In the genomic region with DNA sequence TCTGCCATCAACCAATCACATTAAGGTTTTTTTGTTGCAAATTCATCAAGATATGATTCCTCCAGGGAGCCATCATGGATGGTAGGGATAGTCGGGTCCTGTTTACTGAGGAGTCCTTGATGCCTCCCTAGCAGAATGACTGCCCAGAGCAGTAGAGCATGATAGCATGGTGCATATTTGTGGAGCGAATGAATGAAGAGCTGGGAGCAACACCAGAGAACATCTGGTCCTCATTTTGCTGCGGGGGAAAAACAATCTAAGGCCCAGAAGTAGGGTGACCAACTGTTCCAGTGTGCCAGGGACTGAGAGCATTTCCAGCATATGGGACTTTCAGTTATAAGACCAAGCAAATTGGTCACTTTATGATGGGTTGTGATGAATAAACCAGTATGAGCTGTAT, we compare ENCODE assay signal across 1 cellular context.
TF ChIP-seq lines count a peak whose summit lies in the region.

No MANE protein-coding gene starts in this region.

TF ChIP-seq in GM23338, 12 proteins besides CTCF, POLR2A, EP300 and RAD21 (continued from another document):
- TF ChIP-seq, protein P1, sequence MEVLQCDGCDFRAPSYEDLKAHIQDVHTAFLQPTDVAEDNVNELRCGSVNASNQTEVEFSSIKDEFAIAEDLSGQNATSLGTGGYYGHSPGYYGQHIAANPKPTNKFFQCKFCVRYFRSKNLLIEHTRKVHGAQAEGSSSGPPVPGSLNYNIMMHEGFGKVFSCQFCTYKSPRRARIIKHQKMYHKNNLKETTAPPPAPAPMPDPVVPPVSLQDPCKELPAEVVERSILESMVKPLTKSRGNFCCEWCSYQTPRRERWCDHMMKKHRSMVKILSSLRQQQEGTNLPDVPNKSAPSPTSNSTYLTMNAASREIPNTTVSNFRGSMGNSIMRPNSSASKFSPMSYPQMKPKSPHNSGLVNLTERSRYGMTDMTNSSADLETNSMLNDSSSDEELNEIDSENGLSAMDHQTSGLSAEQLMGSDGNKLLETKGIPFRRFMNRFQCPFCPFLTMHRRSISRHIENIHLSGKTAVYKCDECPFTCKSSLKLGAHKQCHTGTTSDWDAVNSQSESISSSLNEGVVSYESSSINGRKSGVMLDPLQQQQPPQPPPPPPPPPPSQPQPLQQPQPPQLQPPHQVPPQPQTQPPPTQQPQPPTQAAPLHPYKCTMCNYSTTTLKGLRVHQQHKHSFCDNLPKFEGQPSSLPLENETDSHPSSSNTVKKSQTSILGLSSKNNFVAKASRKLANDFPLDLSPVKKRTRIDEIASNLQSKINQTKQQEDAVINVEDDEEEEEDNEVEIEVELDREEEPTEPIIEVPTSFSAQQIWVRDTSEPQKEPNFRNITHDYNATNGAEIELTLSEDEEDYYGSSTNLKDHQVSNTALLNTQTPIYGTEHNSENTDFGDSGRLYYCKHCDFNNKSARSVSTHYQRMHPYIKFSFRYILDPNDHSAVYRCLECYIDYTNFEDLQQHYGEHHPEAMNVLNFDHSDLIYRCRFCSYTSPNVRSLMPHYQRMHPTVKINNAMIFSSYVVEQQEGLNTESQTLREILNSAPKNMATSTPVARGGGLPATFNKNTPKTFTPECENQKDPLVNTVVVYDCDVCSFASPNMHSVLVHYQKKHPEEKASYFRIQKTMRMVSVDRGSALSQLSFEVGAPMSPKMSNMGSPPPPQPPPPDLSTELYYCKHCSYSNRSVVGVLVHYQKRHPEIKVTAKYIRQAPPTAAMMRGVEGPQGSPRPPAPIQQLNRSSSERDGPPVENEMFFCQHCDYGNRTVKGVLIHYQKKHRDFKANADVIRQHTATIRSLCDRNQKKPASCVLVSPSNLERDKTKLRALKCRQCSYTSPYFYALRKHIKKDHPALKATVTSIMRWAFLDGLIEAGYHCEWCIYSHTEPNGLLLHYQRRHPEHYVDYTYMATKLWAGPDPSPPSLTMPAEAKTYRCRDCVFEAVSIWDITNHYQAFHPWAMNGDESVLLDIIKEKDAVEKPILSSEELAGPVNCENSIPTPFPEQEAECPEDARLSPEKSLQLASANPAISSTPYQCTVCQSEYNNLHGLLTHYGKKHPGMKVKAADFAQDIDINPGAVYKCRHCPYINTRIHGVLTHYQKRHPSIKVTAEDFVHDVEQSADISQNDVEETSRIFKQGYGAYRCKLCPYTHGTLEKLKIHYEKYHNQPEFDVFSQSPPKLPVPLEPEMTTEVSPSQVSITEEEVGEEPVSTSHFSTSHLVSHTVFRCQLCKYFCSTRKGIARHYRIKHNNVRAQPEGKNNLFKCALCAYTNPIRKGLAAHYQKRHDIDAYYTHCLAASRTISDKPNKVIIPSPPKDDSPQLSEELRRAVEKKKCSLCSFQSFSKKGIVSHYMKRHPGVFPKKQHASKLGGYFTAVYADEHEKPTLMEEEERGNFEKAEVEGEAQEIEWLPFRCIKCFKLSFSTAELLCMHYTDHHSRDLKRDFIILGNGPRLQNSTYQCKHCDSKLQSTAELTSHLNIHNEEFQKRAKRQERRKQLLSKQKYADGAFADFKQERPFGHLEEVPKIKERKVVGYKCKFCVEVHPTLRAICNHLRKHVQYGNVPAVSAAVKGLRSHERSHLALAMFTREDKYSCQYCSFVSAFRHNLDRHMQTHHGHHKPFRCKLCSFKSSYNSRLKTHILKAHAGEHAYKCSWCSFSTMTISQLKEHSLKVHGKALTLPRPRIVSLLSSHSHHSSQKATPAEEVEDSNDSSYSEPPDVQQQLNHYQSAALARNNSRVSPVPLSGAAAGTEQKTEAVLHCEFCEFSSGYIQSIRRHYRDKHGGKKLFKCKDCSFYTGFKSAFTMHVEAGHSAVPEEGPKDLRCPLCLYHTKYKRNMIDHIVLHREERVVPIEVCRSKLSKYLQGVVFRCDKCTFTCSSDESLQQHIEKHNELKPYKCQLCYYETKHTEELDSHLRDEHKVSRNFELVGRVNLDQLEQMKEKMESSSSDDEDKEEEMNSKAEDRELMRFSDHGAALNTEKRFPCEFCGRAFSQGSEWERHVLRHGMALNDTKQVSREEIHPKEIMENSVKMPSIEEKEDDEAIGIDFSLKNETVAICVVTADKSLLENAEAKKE (CRISPR knock-in tag; IDR thresholded peaks at IDR 0.05): no peak
- TF ChIP-seq, protein P2, sequence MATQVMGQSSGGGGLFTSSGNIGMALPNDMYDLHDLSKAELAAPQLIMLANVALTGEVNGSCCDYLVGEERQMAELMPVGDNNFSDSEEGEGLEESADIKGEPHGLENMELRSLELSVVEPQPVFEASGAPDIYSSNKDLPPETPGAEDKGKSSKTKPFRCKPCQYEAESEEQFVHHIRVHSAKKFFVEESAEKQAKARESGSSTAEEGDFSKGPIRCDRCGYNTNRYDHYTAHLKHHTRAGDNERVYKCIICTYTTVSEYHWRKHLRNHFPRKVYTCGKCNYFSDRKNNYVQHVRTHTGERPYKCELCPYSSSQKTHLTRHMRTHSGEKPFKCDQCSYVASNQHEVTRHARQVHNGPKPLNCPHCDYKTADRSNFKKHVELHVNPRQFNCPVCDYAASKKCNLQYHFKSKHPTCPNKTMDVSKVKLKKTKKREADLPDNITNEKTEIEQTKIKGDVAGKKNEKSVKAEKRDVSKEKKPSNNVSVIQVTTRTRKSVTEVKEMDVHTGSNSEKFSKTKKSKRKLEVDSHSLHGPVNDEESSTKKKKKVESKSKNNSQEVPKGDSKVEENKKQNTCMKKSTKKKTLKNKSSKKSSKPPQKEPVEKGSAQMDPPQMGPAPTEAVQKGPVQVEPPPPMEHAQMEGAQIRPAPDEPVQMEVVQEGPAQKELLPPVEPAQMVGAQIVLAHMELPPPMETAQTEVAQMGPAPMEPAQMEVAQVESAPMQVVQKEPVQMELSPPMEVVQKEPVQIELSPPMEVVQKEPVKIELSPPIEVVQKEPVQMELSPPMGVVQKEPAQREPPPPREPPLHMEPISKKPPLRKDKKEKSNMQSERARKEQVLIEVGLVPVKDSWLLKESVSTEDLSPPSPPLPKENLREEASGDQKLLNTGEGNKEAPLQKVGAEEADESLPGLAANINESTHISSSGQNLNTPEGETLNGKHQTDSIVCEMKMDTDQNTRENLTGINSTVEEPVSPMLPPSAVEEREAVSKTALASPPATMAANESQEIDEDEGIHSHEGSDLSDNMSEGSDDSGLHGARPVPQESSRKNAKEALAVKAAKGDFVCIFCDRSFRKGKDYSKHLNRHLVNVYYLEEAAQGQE (IDR thresholded peaks at IDR 0.05; ENCODE audit: unreplicated experiment): no peak
- TF ChIP-seq, protein P3, sequence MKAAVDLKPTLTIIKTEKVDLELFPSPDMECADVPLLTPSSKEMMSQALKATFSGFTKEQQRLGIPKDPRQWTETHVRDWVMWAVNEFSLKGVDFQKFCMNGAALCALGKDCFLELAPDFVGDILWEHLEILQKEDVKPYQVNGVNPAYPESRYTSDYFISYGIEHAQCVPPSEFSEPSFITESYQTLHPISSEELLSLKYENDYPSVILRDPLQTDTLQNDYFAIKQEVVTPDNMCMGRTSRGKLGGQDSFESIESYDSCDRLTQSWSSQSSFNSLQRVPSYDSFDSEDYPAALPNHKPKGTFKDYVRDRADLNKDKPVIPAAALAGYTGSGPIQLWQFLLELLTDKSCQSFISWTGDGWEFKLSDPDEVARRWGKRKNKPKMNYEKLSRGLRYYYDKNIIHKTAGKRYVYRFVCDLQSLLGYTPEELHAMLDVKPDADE (IDR thresholded peaks at IDR 0.05): no peak
